Comparison of ENCODE assay signal across 15 cellular contexts in the genomic region with DNA sequence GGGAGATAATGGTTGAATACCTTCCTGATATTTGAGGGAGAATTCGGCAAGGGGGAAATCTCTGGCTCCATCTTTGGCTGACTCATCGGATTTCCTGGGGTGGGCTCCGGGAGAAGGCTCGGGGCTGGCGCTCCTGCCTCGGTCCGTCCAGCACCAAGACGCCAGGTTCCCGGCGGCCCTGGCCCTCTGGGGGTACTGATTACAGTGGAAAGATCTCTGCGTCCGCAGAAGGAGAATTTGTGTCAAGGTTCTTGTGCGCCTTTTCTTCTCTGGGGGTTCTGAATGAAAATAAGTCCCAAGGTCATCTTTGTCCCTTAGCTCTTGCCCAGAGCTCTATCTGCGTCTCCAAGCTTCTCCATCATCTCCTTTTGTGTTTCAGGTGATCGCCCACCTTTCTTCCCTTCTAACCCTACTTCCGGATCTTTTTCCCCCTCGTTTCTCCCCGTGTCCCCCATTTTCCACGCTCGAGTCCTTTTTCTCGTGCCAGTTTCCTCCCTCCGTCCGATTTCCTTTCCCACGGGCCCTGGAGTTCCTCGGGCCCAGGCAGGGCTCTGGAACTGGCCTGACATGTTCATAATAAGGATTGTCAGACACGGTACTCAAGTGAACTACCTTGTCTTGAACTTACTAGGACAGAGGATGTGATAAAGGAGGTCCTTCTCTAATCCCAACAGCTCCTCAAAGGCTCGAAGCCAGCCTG. TPM values are rescaled to one million over a fixed set of nuclear protein-coding genes. Genes with fewer than 3 reads are reported as not detected.
A peak's percentile ranks its signal among the peaks of the same experiment; 100 is the strongest.
DNase-seq lines count a peak whose midpoint lies in the region; ATAC-seq, FAIRE-seq and TF ChIP-seq lines count a peak whose summit lies in the region.
"Had no signal": no experiment of that assay in that cellular context is flagged by ENCODE, and none has a peak within 500 bp of the region (broad histone marks: within the 10 kb centered on the region; RNA-seq: fewer than 3 reads in every experiment).

No MANE protein-coding gene starts in this region.

- no peak for ATAC-seq in HepG2
- ATAC-seq in right lobe of liver, result no peak
- no peak for ATAC-seq in naive B cell (ENCODE audit: low read depth in 2 of 2)
- no peak for ATAC-seq in HG03159 (IDR thresholded peaks at IDR 0.05; ENCODE audit: unreplicated experiment)
- ATAC-seq in GM18858 (IDR thresholded peaks at IDR 0.05; ENCODE audit: unreplicated experiment), result no peak
- ATAC-seq: stimulated activated memory B cell treated with anti-CD40 and anti-IgM and Interleukin-4, amounts not matched to agents 10 μg/mL and 1 μg/mL and 100 μg/mL, for 72 hours had no signal

- no peaks in the 10 kb centered on the region for H4K20me1 ChIP-seq in HepG2 (ENCODE audit: insufficient read depth, low read length)

- TF ChIP-seq POLR2A in HepG2 (IDR thresholded peaks at IDR 0.05; ENCODE audit: insufficient read depth in 1 of 2, low read depth in 2 of 2, low read length in 2 of 2) (no peak), right lobe of liver (IDR thresholded peaks at IDR 0.05) (no peak)

- H3K4me2 ChIP-seq in HepG2 (ENCODE audit: low read depth, low read length), result no peak overlapping the region

- H3K27ac ChIP-seq in HepG2 (ENCODE audit: extremely low read length, insufficient read depth, low read length) (no peak overlapping the region), right lobe of liver (peak overlapping the region in 1 of 3 donors; percentile 13)
- H3K27ac ChIP-seq: foreskin keratinocyte had no signal

- no TSS peak for BruUV-seq in HepG2 (replicated peaks; lab: Mats Ljungman, UMichigan)

- no peak overlapping the region for H2AFZ ChIP-seq in HepG2 (ENCODE audit: low read length)

- TF ChIP-seq CTCF in HepG2 (CRISPR knock-in tag; IDR thresholded peaks at IDR 0.05) (no peak), right lobe of liver (IDR thresholded peaks at IDR 0.05) (no peak), type B pancreatic cell (conservative IDR thresholded peaks at IDR 0.05) (no peak)

- H3K27me3 Mint-ChIP-seq in naive B cell (peaks cover 85 to 98% (median 95%) of the 10 kb centered on the region in 3 donors), type B pancreatic cell (peaks cover 97% of the 10 kb centered on the region)

- peak overlapping the region in 5 of 6 donors; percentile 75 to 94 (median 90) for H3K27ac Mint-ChIP-seq in naive B cell
- H3K27ac Mint-ChIP-seq in type B pancreatic cell, result no peak overlapping the region
- H3K27ac Mint-ChIP-seq: activated naive CD4-positive, alpha-beta T cell treated with anti-CD3 and anti-CD28 coated beads for 36 hours; stimulated activated memory B cell treated with anti-CD40 and anti-IgM and Interleukin-4, amounts not matched to agents 10 μg/mL and 1 μg/mL and 100 μg/mL, for 72 hours had no signal

- WGBS in HepG2 (ENCODE audit: low lambda C conversion rate), result 47% methylated on average over 27 of the region's 27 CpGs
- WGBS in right lobe of liver (ENCODE audit: insufficient coverage, low coverage, low lambda C conversion rate, missing lambda C conversion rate), result 10% methylated on average over 21 of the region's 27 CpGs

- DNase-seq in HepG2 (ENCODE audit: low spot score), result no peak
- no peak for DNase-seq in right lobe of liver
- no peak for DNase-seq in adipocyte (ENCODE audit: low read depth)
- no peak for DNase-seq in naive B cell
- DNase-seq in type B pancreatic cell (ENCODE audit: extremely low spot score, unreplicated experiment), result no peak
- no peak for DNase-seq in HAP-1 (ENCODE audit: low spot score in 2 of 2)
- DNase-seq: activated naive CD4-positive, alpha-beta T cell treated with anti-CD3 and anti-CD28 coated beads for 36 hours; cortex of kidney; foreskin keratinocyte; left lung; NCI-H2029 treated with DMSO at 0.1 percent for 48 hours had no signal

- H3K4me1 Mint-ChIP-seq in naive B cell (peaks cover 51 to 60% (median 51%) of the 10 kb centered on the region in 3 donors), type B pancreatic cell (ENCODE audit: unreplicated experiment) (peaks cover 19% of the 10 kb centered on the region)

- H3K9me3 Mint-ChIP-seq in naive B cell, result peaks cover 10 to 41% (median 27%) of the 10 kb centered on the region in 7 donors
- H3K9me3 Mint-ChIP-seq in type B pancreatic cell, result peaks cover 9% of the 10 kb centered on the region

- no peak for TF ChIP-seq RAD21 in HepG2 (CRISPR knock-in tag; IDR thresholded peaks at IDR 0.05)

- H3K4me3 ChIP-seq in HepG2 (replicated peaks in 1 of 3; ENCODE audit: insufficient read depth in 1 of 3, low read depth in 2 of 3, low read length in 3 of 3), result no peak overlapping the region
- H3K4me3 ChIP-seq in right lobe of liver, result no peak overlapping the region
- peak overlapping the region; percentile 91 for H3K4me3 ChIP-seq in adipocyte (ENCODE audit: low read length)
- H3K4me3 ChIP-seq in HAP-1, result no peak overlapping the region

- TF ChIP-seq EP300 in HepG2 (IDR thresholded peaks at IDR 0.05; ENCODE audit: low read depth in 2 of 2, low read length in 2 of 2), result no peak
- no peak for TF ChIP-seq EP300 in HepG2 (CRISPR knock-in tag; IDR thresholded peaks at IDR 0.05; ENCODE audit: borderline replicate concordance)

- H3K9me3 ChIP-seq in HepG2 (ENCODE audit: low read length) (no peaks in the 10 kb centered on the region), right lobe of liver (no peaks in the 10 kb centered on the region), adipocyte (ENCODE audit: control insufficient read depth, low read length) (no peaks in the 10 kb centered on the region), HAP-1 (no peaks in the 10 kb centered on the region)
- H3K9me3 ChIP-seq: left lung had no signal

- no peaks in the 10 kb centered on the region for H3K79me2 ChIP-seq in HepG2 (ENCODE audit: insufficient read depth, low read length)

- H3K9ac ChIP-seq in HepG2 (ENCODE audit: insufficient read depth, low read depth, low read length) (no peak overlapping the region), adipocyte (ENCODE audit: low read length) (peak overlapping the region; percentile 79)

- H3K36me3 Mint-ChIP-seq in naive B cell (peaks cover 0 to 39% of the 10 kb centered on the region in 2 donors), type B pancreatic cell (peaks cover 3% of the 10 kb centered on the region)

- in situ Hi-C loops in HepG2 (cut with HindIII; ENCODE audit: extremely low pct_ligation_motif_present, low pct_unique_long_range_greater_than_20kb) (no loop called here), HAP-1 (cut with MboI; ENCODE audit: low sequenced_read_pairs) (no loop called here)

- POLR2A ChIA-PET in HepG2 (lab: Yijun Ruan, JAX), result no interaction called here

- H3K36me3 ChIP-seq in HepG2 (replicated peaks in 1 of 2; ENCODE audit: control insufficient read depth in 1 of 2, insufficient read depth in 2 of 2, low read length in 2 of 2), result no peaks in the 10 kb centered on the region
- no peaks in the 10 kb centered on the region for H3K36me3 ChIP-seq in right lobe of liver
- no peaks in the 10 kb centered on the region for H3K36me3 ChIP-seq in adipocyte (ENCODE audit: control insufficient read depth, insufficient read depth, low read length, severe bottlenecking)
- H3K36me3 ChIP-seq in HAP-1 (replicated peaks), result peaks cover 4% of the 10 kb centered on the region
- H3K36me3 ChIP-seq: left lung had no signal

- H3K4me3 Mint-ChIP-seq in naive B cell (peak overlapping the region; percentile 87 to 94 (median 90)), type B pancreatic cell (peak overlapping the region; percentile 92)

- peaks cover 11 to 87% of the 10 kb centered on the region in 2 experiments for H3K27me3 ChIP-seq in HepG2 (ENCODE audit: control insufficient read depth in 1 of 2, insufficient read depth in 2 of 2, low read length in 2 of 2)
- H3K27me3 ChIP-seq in right lobe of liver, result peaks cover 0 to 50% of the 10 kb centered on the region in 2 donors
- H3K27me3 ChIP-seq in adipocyte (replicated peaks; ENCODE audit: control insufficient read depth, insufficient read depth, low read length), result peaks cover 8% of the 10 kb centered on the region
- no peaks in the 10 kb centered on the region for H3K27me3 ChIP-seq in HAP-1 (ENCODE audit: low read depth)

- CTCF ChIA-PET in HepG2 (lab: Yijun Ruan, JAX; ENCODE audit: low intra/inter-chr PET ratio, low total read pairs), result no interaction called here

- intact Hi-C loops in HepG2 (cut with micrococcal nuclease; ENCODE audit: unreplicated experiment) (no loop called here), right lobe of liver (cut with DNase I) (no loop called here)

- H3K4me1 ChIP-seq in HepG2 (ENCODE audit: insufficient read depth, low read length) (peaks cover 14% of the 10 kb centered on the region), right lobe of liver (peaks cover 0 to 20% (median 6%) of the 10 kb centered on the region in 4 donors), adipocyte (ENCODE audit: control insufficient read depth, insufficient read depth, low read length) (peaks cover 31% of the 10 kb centered on the region), HAP-1 (peaks cover 12% of the 10 kb centered on the region)
- H3K4me1 ChIP-seq: foreskin keratinocyte had no signal

- FAIRE-seq in HepG2 (lab: Jason Lieb, UNC), result no peak
- FAIRE-seq: G401.6 had no signal

RNA-seq across cellular contexts. Expression of a gene that starts 11.6 kb away (rescaled TPM):
- total RNA-seq in HepG2 (2016; rRNA removed; fragmentation: Illumina TruSeq; extraction: Trizol), result not detected in 2 replicates
- total RNA-seq in HepG2 (2016; cell fraction: cytosol; rRNA removed; fragmentation: Illumina TruSeq; extraction: Trizol; ENCODE audit: low read depth), result not detected in 2 replicates
- not detected in 2 replicates for total RNA-seq in HepG2 (2016; cell fraction: insoluble cytoplasmic fraction; rRNA removed; fragmentation: Illumina TruSeq; extraction: Trizol)
- 0.24 TPM in 1 of 2 replicates, not detected in the other for total RNA-seq in HepG2 (2016; cell fraction: membrane; rRNA removed; fragmentation: Illumina TruSeq; extraction: Trizol)
- not detected in 2 replicates for total RNA-seq in HepG2 (2016; cell fraction: nucleus; rRNA removed; fragmentation: Illumina TruSeq; extraction: Trizol)
- 0.04 and 0.11 TPM in 2 replicates for polyA plus RNA-seq in HepG2 (2011; rRNA removed)
- polyA plus RNA-seq in HepG2 (2011; cell fraction: cytosol; rRNA removed), result 0.12 and 0.18 TPM in 2 replicates
- 0.14 TPM in 1 of 2 replicates, not detected in the other for polyA plus RNA-seq in HepG2 (2011; cell fraction: nucleus; rRNA removed)
- polyA plus RNA-seq in HepG2 (2012), result 0.08 and 0.30 TPM in 2 replicates
- polyA plus RNA-seq in HepG2 (2016; cell fraction: cytosol; fragmentation: Illumina TruSeq; extraction: Trizol; ENCODE audit: low read depth), result not detected in 2 replicates
- polyA plus RNA-seq in HepG2 (2016; cell fraction: insoluble cytoplasmic fraction; fragmentation: Illumina TruSeq; extraction: Trizol; ENCODE audit: low read depth), result not detected in 2 replicates
- polyA plus RNA-seq in HepG2 (2016; cell fraction: membrane; fragmentation: Illumina TruSeq; extraction: Trizol; ENCODE audit: low read depth), result 0.13 TPM in 1 of 2 replicates, not detected in the other
- polyA plus RNA-seq in HepG2 (2016; cell fraction: nucleus; fragmentation: Illumina TruSeq; extraction: Trizol; ENCODE audit: insufficient read depth, low read depth), result not detected in 2 replicates
- not detected in 2 replicates for polyA minus RNA-seq in HepG2 (2011; rRNA and poly(A)+ RNA removed; ENCODE audit: low replicate concordance)
- polyA minus RNA-seq in HepG2 (2011; cell fraction: cytosol; rRNA and poly(A)+ RNA removed), result not detected in 2 replicates
- not detected in 2 replicates for polyA minus RNA-seq in HepG2 (2011; cell fraction: nucleus; rRNA and poly(A)+ RNA removed)
- total RNA-seq in right lobe of liver, result 1 to 10 TPM in 5 of 6 experiments, under 1 TPM in 1; 0.86 to 3.4 (median 2.4) TPM
- not detected for polyA plus RNA-seq in naive B cell (ENCODE audit: low read depth in 6 of 6)
- 0.48 and 6.3 TPM in 2 replicates for total RNA-seq in type B pancreatic cell (ENCODE audit: low replicate concordance)
- total RNA-seq: foreskin keratinocyte had no signal
- polyA plus RNA-seq: foreskin keratinocyte had no signal
